ENCODE assay signal across 9 cellular contexts in the genomic region with DNA sequence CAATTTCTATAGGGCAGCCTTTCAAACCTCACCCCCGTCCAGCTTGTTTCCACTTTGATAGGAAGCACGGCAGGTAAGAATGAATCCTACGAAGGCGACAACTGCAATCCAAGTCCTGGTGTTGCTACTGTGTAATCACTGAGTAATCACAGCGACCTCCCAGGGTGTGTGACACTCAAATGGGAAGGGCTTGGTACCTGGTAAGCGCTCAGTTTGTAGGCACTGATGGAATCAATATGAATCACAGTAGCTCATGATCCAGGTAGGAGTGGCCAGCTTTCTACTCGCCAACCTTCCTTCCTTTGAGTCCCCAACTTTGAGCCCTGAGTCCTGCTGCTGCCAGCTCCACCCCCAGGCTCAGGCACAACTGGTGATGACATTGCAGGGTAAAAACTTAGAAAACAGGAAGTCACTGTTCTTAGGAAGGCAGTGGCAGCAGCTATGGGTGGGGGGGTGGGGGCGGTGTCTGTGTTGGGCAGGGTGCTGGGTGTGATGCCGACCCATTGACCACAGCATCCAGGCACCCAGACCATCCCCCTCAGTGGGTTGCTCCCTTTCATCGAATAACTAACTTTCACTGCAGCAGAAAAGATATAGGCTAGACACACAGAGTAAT.
A peak's percentile ranks its signal among the peaks of the same experiment; 100 is the strongest.
DNase-seq lines count a peak whose midpoint lies in the region; ATAC-seq, FAIRE-seq and TF ChIP-seq lines count a peak whose summit lies in the region.
"Had no signal": no experiment of that assay in that cellular context is flagged by ENCODE, and none has a peak within 500 bp of the region (broad histone marks: within the 10 kb centered on the region; RNA-seq: fewer than 3 reads in every experiment).

No MANE protein-coding gene starts in this region.

- H3K9ac ChIP-seq in DND-41 (ENCODE audit: low read depth, low read length) (no peak overlapping the region), mucosa of stomach (ENCODE audit: low read length) (peak overlapping the region; percentile 66)

- TF ChIP-seq CTCF in DND-41 (IDR thresholded peaks at IDR 0.05; ENCODE audit: borderline replicate concordance, extremely low read depth, low read length, poor library complexity, severe bottlenecking) = no peak

- H4K20me1 ChIP-seq in DND-41 (ENCODE audit: insufficient read depth, low read length) = peaks cover 35% of the 10 kb centered on the region

- peak; percentile 65 for DNase-seq in DND-41
- DNase-seq in RCC 7860 (ENCODE audit: low spot score) = peak; percentile 83
- DNase-seq in activated T-helper 9 cell treated with anti-CD3 and anti-CD28 coated beads, Interleukin-2, amount 50 U/mL, for 16 hours (ENCODE audit: low read depth) = peak; percentile 56
- no peak for DNase-seq in foreskin melanocyte
- DNase-seq in HuH-7 (ENCODE audit: low spot score) = no peak
- DNase-seq in SHP77 (lab: John Stamatoyannopoulos, UW) = no peak

- H3K4me3 ChIP-seq in DND-41 (ENCODE audit: low read depth in 1 of 2, low read length in 2 of 2) (no peak overlapping the region), mucosa of stomach (ENCODE audit: low read length) (no peak overlapping the region)
- H3K4me3 ChIP-seq: suprapubic skin had no signal

- FAIRE-seq in RCC 7860 (lab: Jason Lieb, UNC) = no peak

- H3K4me1 ChIP-seq in DND-41 (ENCODE audit: insufficient read depth, low read length) (peaks cover 45% of the 10 kb centered on the region), mucosa of stomach (ENCODE audit: control insufficient read depth, insufficient read depth, low read length) (peaks cover 15% of the 10 kb centered on the region)

- no peak overlapping the region for H2AFZ ChIP-seq in DND-41 (ENCODE audit: low read depth, low read length)

- H3K36me3 ChIP-seq in DND-41 (ENCODE audit: insufficient read depth, low read length) = peaks cover 49% of the 10 kb centered on the region
- H3K36me3 ChIP-seq in mucosa of stomach (ENCODE audit: control insufficient read depth, insufficient read depth, low read length) = no peaks in the 10 kb centered on the region
- H3K36me3 ChIP-seq: suprapubic skin had no signal

- H3K9me3 ChIP-seq in DND-41 (ENCODE audit: insufficient read depth, low read length, severe bottlenecking) (no peaks in the 10 kb centered on the region), mucosa of stomach (ENCODE audit: control insufficient read depth, low read length) (no peaks in the 10 kb centered on the region)
- H3K9me3 ChIP-seq: suprapubic skin had no signal

- ATAC-seq in DND-41 (ENCODE audit: insufficient read depth, low read depth) = peak; percentile 91
- ATAC-seq in HG02798 (IDR thresholded peaks at IDR 0.05; ENCODE audit: poor library complexity, unreplicated experiment) = peak; percentile 55

- no peak overlapping the region; the same call in 1 of the 2 replicates for H3K4me2 ChIP-seq in DND-41 (ENCODE audit: insufficient read depth, low read length)

- peaks cover 74% of the 10 kb centered on the region for H3K79me2 ChIP-seq in DND-41 (ENCODE audit: insufficient read depth, low read length)

- H3K27me3 ChIP-seq in DND-41 (ENCODE audit: insufficient read depth, low read length, poor library complexity) = no peaks in the 10 kb centered on the region
- H3K27me3 ChIP-seq in mucosa of stomach (ENCODE audit: control insufficient read depth, insufficient read depth, low read length) = no peaks in the 10 kb centered on the region
- H3K27me3 ChIP-seq: suprapubic skin had no signal

- H3K27ac ChIP-seq in DND-41 (ENCODE audit: low read length) = peak overlapping the region; percentile 76
- H3K27ac ChIP-seq: suprapubic skin had no signal

Comparison
In these comparisons a context has a peak if more than half of its experiments do, and no peak if none do; other contexts are left out.
1. DNase-seq: peak in DND-41 (single experiment), RCC 7860 (single experiment) and activated T-helper 9 cell treated with anti-CD3 and anti-CD28 coated beads, Interleukin-2, amount 50 U/mL, for 16 hours (single experiment); none in foreskin melanocyte (single experiment), HuH-7 (single experiment) and SHP77 (0 of 2).